In the genomic region with DNA sequence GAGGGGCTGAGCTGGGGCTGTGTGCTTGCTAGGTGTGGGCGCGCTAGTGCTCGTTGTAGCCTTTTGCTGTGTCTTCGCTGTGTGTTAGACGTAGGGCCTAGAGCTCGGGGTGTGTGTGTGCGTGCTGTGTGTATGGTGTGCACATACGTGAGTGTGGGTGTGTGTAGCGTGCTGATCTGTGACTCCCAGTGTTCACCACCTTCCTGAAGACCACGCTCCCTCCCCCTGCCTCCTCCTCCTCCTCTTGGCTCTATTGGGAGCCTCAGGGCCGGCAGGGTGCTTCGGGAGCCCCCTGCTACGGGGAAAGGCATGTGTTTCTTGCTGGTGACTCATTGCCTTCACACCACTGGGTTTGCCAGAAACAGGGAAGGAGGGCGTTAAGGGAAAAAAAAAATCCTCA, we compare ENCODE assay signal across 23 cellular contexts. TPM values are rescaled to one million over a fixed set of nuclear protein-coding genes. Genes with fewer than 3 reads are reported as not detected.
DNase-seq lines count a peak whose midpoint lies in the region.
"Had no signal": no experiment of that assay in that cellular context is flagged by ENCODE, and none has a peak within 500 bp of the region (broad histone marks: within the 10 kb centered on the region; RNA-seq: fewer than 3 reads in every experiment).

No MANE protein-coding gene starts in this region.

- no peaks in the 10 kb centered on the region for H3K79me1 ChIP-seq in trophoblast cell (ENCODE audit: low read length)

- H2BK12ac ChIP-seq in trophoblast cell (ENCODE audit: low read length), result no peak overlapping the region

- no CpG with 5 or more reads among the region's 14 CpGs for WGBS in trophoblast cell (ENCODE audit: extremely low coverage, insufficient coverage, insufficient read length)

- H3K4me2 ChIP-seq in trophoblast cell (ENCODE audit: low read length), result no peak overlapping the region
- H3K4me2 ChIP-seq: SK-N-SH had no signal

- no peak overlapping the region for H2AFZ ChIP-seq in trophoblast cell (ENCODE audit: insufficient read depth, low read length, poor library complexity)

- no peak overlapping the region for H3K14ac ChIP-seq in trophoblast cell (ENCODE audit: low read length)

- peaks cover 2 to 3% of the 10 kb centered on the region in 2 experiments for H3K4me1 ChIP-seq in trophoblast cell (ENCODE audit: control insufficient read depth in 1 of 2, insufficient read depth in 2 of 2, low read length in 2 of 2)
- H3K4me1 ChIP-seq: breast epithelium had no signal

- no peak overlapping the region for H2BK5ac ChIP-seq in trophoblast cell (ENCODE audit: low read depth, low read length, poor library complexity)

- no peak overlapping the region for H2BK120ac ChIP-seq in trophoblast cell (ENCODE audit: insufficient read depth, low read length, poor library complexity)

- H3K36me3 ChIP-seq in trophoblast cell (ENCODE audit: control insufficient read depth in 1 of 2, insufficient read depth in 2 of 2, low read length in 2 of 2), result no peaks in the 10 kb centered on the region
- H3K36me3 ChIP-seq: BE2C, breast epithelium, tibial nerve had no signal

- H3K23ac ChIP-seq in trophoblast cell (ENCODE audit: low read length), result no peak overlapping the region

- H3K4ac ChIP-seq in trophoblast cell (ENCODE audit: low read depth, low read length), result no peak overlapping the region

- H3K79me2 ChIP-seq in trophoblast cell (ENCODE audit: control insufficient read depth, insufficient read depth, low read length, poor library complexity), result no peaks in the 10 kb centered on the region

- no peak overlapping the region for H4K91ac ChIP-seq in trophoblast cell (ENCODE audit: low read depth, low read length)

- H3K27me3 ChIP-seq in trophoblast cell (ENCODE audit: insufficient read depth, low read length), result no peaks in the 10 kb centered on the region
- H3K27me3 ChIP-seq: BE2C, breast epithelium, tibial nerve had no signal

- H2AK5ac ChIP-seq in trophoblast cell (ENCODE audit: low read length), result no peak overlapping the region

- peaks cover 1% of the 10 kb centered on the region for H3K9me3 ChIP-seq in trophoblast cell (ENCODE audit: insufficient read depth, low read depth, low read length)
- H3K9me3 ChIP-seq: BE2C, breast epithelium, SK-N-SH, tibial nerve had no signal

- H4K12ac ChIP-seq in trophoblast cell (ENCODE audit: low read depth, low read length), result no peak overlapping the region

- no peak overlapping the region for H3K4me3 ChIP-seq in trophoblast cell (ENCODE audit: low read depth, low read length)
- H3K4me3 ChIP-seq: breast epithelium, tibial nerve had no signal

- no peak overlapping the region for H4K8ac ChIP-seq in trophoblast cell (ENCODE audit: low read depth, low read length)

- H3K27ac ChIP-seq in trophoblast cell (ENCODE audit: low read depth, low read length), result no peak overlapping the region
- H3K27ac ChIP-seq: breast epithelium, tibial nerve had no signal

- H3K18ac ChIP-seq in trophoblast cell (ENCODE audit: low read length), result no peak overlapping the region

- DNase-seq in NCI-H2227 (lab: John Stamatoyannopoulos, UW; ENCODE audit: unreplicated experiment) (peak; percentile 9), NCI-H2227 treated with DMSO at 0.1 percent for 48 hours (lab: John Stamatoyannopoulos, UW) (no peak), RPMI7951 (ENCODE audit: low read depth) (peak; percentile 47), fibroblast of peridontal ligament (ENCODE audit: extremely low read depth) (peak; percentile 37), DMS 273 treated with DMSO at 0.1 percent for 48 hours (lab: John Stamatoyannopoulos, UW) (no peak), NCI-H146 (lab: John Stamatoyannopoulos, UW) (no peak), trophoblast cell (no peak)
- no peak for DNase-seq in activated T-cell treated with anti-CD3 and anti-CD28 coated beads, Interleukin-2, amount 50 U/mL, for 48 hours
- DNase-seq: 8988T; activated effector memory CD4-positive, alpha-beta T cell treated with anti-CD3 and anti-CD28 coated beads, Interleukin-2, amount 50 U/mL, for 16 hours; activated naive CD8-positive, alpha-beta T cell treated with anti-CD3 and anti-CD28 coated beads, Interleukin-2, amount 50 U/mL, for 24 hours; BE2C; Calu3; cortex of kidney; GDM1; MM.1S; naive thymus-derived CD4-positive, alpha-beta T cell; NCI-H1694; SK-N-SH; stimulated activated CD4-positive, alpha-beta T cell treated with anti-CD3 and anti-CD28 coated beads, Interleukin-4, amount 100 ng/mL, for 24 hours; stimulated activated naive CD8-positive, alpha-beta T cell treated with anti-CD3 and anti-CD28 coated beads, Interleukin-15, Interleukin-2, amounts not matched to agents 100 U/mL and 50 U/mL, for 24 hours had no signal

- no peak overlapping the region for H3K9ac ChIP-seq in trophoblast cell (ENCODE audit: low read length)
- H3K9ac ChIP-seq: SK-N-SH had no signal

RNA-seq across cellular contexts. Expression of a gene that starts 9.4 kb away (rescaled TPM):
- 0.84 and 2.0 TPM in 2 replicates for total RNA-seq in RPMI7951 (2014; rRNA removed; shearing (Covaris generic))
- 0.83 and 1.00 TPM in 2 replicates for polyA plus RNA-seq in trophoblast cell (2013)

RNA-seq across cellular contexts. Expression of a gene that starts 50.4 kb away (rescaled TPM):
- 1.2 and 1.8 TPM in 2 replicates for total RNA-seq in RPMI7951 (2014; rRNA removed; shearing (Covaris generic))
- polyA plus RNA-seq in trophoblast cell (2013), result 0.04 and 0.07 TPM in 2 replicates
- total RNA-seq: naive thymus-derived CD4-positive, alpha-beta T cell had no signal
- polyA plus RNA-seq: naive thymus-derived CD4-positive, alpha-beta T cell had no signal

Comparison
In these comparisons a context has a peak if more than half of its experiments do, and no peak if none do; other contexts are left out.
1. DNase-seq: peak in NCI-H2227 (single experiment), RPMI7951 (single experiment) and fibroblast of peridontal ligament (single experiment); none in NCI-H2227 treated with DMSO at 0.1 percent for 48 hours (single experiment), DMS 273 treated with DMSO at 0.1 percent for 48 hours (single experiment), NCI-H146 (single experiment), activated T-cell treated with anti-CD3 and anti-CD28 coated beads, Interleukin-2, amount 50 U/mL, for 48 hours (0 of 2) and trophoblast cell (0 of 2).